In genomic region chr3:132753946-132754345, GRCh38 we compare ENCODE assay signal across 16 cellular contexts. TPM values are rescaled to one million over a fixed set of nuclear protein-coding genes. Genes with fewer than 3 reads are reported as not detected.
DNase-seq lines count a peak whose midpoint lies in the region; ATAC-seq, FAIRE-seq and TF ChIP-seq lines count a peak whose summit lies in the region.
"Had no signal": no experiment of that assay in that cellular context is flagged by ENCODE, and none has a peak within 500 bp of the region (broad histone marks: within the 10 kb centered on the region; RNA-seq: fewer than 3 reads in every experiment).

No MANE protein-coding gene starts in this region.

- ATAC-seq in left ventricle myocardium superior = peak; percentile 43
- no peak for ATAC-seq in heart right ventricle
- ATAC-seq in HG02678 (IDR thresholded peaks at IDR 0.05; ENCODE audit: unreplicated experiment) = no peak
- ATAC-seq: GM12878, HCT116 had no signal

- POLR2A ChIA-PET in GM10248 (lab: Yijun Ruan, JAX) = no interaction called here

- no peak for FAIRE-seq in GM12891 (lab: Jason Lieb, UNC)
- FAIRE-seq: A204.1, GM12878, H54 had no signal

- no peaks in the 10 kb centered on the region for H3K36me3 ChIP-seq in heart right ventricle

- intact Hi-C loops in left ventricle myocardium superior (cut with micrococcal nuclease) (no loop called here), heart right ventricle (cut with DNase I) (no loop called here)

- CTCF ChIA-PET in GM10248 (lab: Yijun Ruan, JAX) = no interaction called here

- no peaks in the 10 kb centered on the region for H3K27me3 ChIP-seq in heart right ventricle

- no peaks in the 10 kb centered on the region for H3K9me3 ChIP-seq in heart right ventricle

- TF ChIP-seq CTCF in heart right ventricle (IDR thresholded peaks at IDR 0.05) = no peak
- TF ChIP-seq CTCF in epithelial cell of esophagus (IDR thresholded peaks at IDR 0.05; ENCODE audit: insufficient read depth, low read depth, low read length, missing control alignments) = no peak
- TF ChIP-seq CTCF in GM10248 (IDR thresholded peaks at IDR 0.05; ENCODE audit: control extremely low read depth, extremely low read depth, low read depth, missing control alignments) = no peak

- H3K27ac ChIP-seq in heart right ventricle = no peak overlapping the region
- H3K27ac ChIP-seq: GM23248 had no signal

- TF ChIP-seq POLR2A in GM12891 (IDR thresholded peaks at IDR 0.05; ENCODE audit: low read depth, low read length) = no peak

- H3K4me1 ChIP-seq in heart right ventricle = no peaks in the 10 kb centered on the region

- H3K4me3 ChIP-seq in heart right ventricle (no peak overlapping the region), epithelial cell of esophagus (ENCODE audit: low read length) (no peak overlapping the region)
- H3K4me3 ChIP-seq: GM12878, GM23248 had no signal

- DNase-seq in left ventricle myocardium superior = no peak
- no peak for DNase-seq in heart right ventricle
- peak; percentile 72 for DNase-seq in OCI-M1 (lab: John Stamatoyannopoulos, UW)
- peak; percentile 14 for DNase-seq in epithelial cell of esophagus (ENCODE audit: low read depth)
- no peak for DNase-seq in GM10248 (ENCODE audit: extremely low spot score)
- DNase-seq in GM12891 (ENCODE audit: insufficient read length, low spot score) = no peak
- DNase-seq: C1 segment of cervical spinal cord; Calu3; CD4-positive, alpha-beta T cell; DMS 273 treated with DMSO at 0.1 percent for 48 hours; GM23248 had no signal

TF ChIP-seq in GM12891, 5 proteins besides CTCF, POLR2A, EP300 and RAD21:
- TF ChIP-seq TAF1 (IDR thresholded peaks at IDR 0.05; ENCODE audit: low read depth, low read length) (no peak), POU2F2 (IDR thresholded peaks at IDR 0.05; ENCODE audit: low read depth, low read length) (no peak), POLR2AphosphoS5 (IDR thresholded peaks at IDR 0.05; ENCODE audit: low read depth, low read length) (no peak), SPI1 (IDR thresholded peaks at IDR 0.05; ENCODE audit: low read depth, low read length) (no peak), PAX5 (IDR thresholded peaks at IDR 0.05; ENCODE audit: insufficient read depth, low read length, severe bottlenecking) (no peak)

RNA-seq across cellular contexts. Expression of gene NPHP3, which starts 31.7 kb away (rescaled TPM):
- total RNA-seq in left ventricle myocardium superior (9.2 TPM), heart right ventricle (10 to 100 TPM in 6 of 10 donors, 1 to 10 TPM in 4; 6.6 to 13.7 (median 10.2) TPM)
- polyA plus RNA-seq in heart right ventricle = 10 to 100 TPM in 1 of 2 donors, 1 to 10 TPM in 1; 3.8 to 21.3 TPM
- 3.0 TPM for polyA plus RNA-seq in GM12891 (2012; ENCODE audit: low read depth, missing spikeins)

Comparison
In these comparisons a context has a peak if more than half of its experiments do, and no peak if none do; other contexts are left out.
1. DNase-seq: peak in OCI-M1 (single experiment) and epithelial cell of esophagus (single experiment); none in left ventricle myocardium superior (single experiment), heart right ventricle (0 of 2), GM10248 (single experiment) and GM12891 (single experiment).